In the genomic region with DNA sequence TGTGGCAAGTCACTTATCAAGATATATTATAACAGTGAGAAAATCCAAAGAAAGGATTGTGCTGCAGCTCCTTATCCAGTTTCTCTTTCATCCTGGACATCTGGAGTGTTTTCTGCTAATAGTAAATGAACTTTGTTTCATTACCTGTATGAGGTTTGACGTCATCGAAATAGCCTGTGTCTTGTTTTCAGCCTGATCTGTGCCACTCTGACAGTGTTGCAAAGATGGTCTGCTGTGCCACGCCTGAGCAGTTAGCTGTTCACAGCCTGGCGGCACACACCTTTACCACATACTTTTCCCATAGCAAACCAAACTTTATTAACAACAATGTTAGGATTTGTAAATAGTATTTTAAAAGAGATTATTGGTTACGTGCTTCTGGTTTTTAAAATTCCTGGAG, we compare ENCODE assay signal across 26 cellular contexts.
"Had no signal": no experiment of that assay in that cellular context is flagged by ENCODE, and none has a peak within 500 bp of the region (broad histone marks: within the 10 kb centered on the region; RNA-seq: fewer than 3 reads in every experiment).

No MANE protein-coding gene starts in this region.

- H3K27me3 ChIP-seq: pancreas, right lobe of liver, spleen, suprapubic skin, tibial artery, uterus had no signal

- FAIRE-seq: islet of Langerhans, kidney, pancreas had no signal

- H3K4me3 Mint-ChIP-seq: immature natural killer cell; mesothelial cell of epicardium; naive thymus-derived CD4-positive, alpha-beta T cell; natural killer cell treated with Interleukin-12 subunit alpha and Interleukin-12 subunit beta and Interleukin-15 and Interleukin-18, amount 100 ng/mL, for 72 hours; neural crest cell; stimulated activated effector memory CD8-positive, alpha-beta T cell treated with anti-CD3 and anti-CD28 coated beads, Interleukin-12 subunit alpha, Interleukin-12 subunit beta, amount 100 ng/mL, for 72 hours; stimulated activated naive CD8-positive, alpha-beta T cell treated with anti-CD3 and anti-CD28 coated beads, Interleukin-15, Interleukin-2, amounts not matched to agents 100 ng/mL and 50 ng/mL, for 24 hours; type B pancreatic cell had no signal

- H3K4me1 ChIP-seq: pancreas, psoas muscle, right lobe of liver, spleen, suprapubic skin, tibial artery, uterus had no signal

- H3K27me3 Mint-ChIP-seq: naive thymus-derived CD4-positive, alpha-beta T cell; natural killer cell treated with Interleukin-12 subunit alpha and Interleukin-12 subunit beta and Interleukin-15 and Interleukin-18, amount 100 ng/mL, for 72 hours; stimulated activated naive CD8-positive, alpha-beta T cell treated with anti-CD3 and anti-CD28 coated beads, Interleukin-15, Interleukin-2, amounts not matched to agents 100 ng/mL and 50 ng/mL, for 24 hours; type B pancreatic cell had no signal

- ATAC-seq: naive thymus-derived CD4-positive, alpha-beta T cell; natural killer cell treated with Interleukin-12 subunit alpha and Interleukin-12 subunit beta and Interleukin-15 and Interleukin-18, amount 100 ng/mL, for 72 hours; pancreas; psoas muscle; right lobe of liver; stimulated activated effector memory CD8-positive, alpha-beta T cell treated with anti-CD3 and anti-CD28 coated beads, Interleukin-12 subunit alpha, Interleukin-12 subunit beta, amount 100 ng/mL, for 72 hours had no signal

- H3K9me3 Mint-ChIP-seq: immature natural killer cell; mesothelial cell of epicardium; naive thymus-derived CD4-positive, alpha-beta T cell; natural killer cell treated with Interleukin-12 subunit alpha and Interleukin-12 subunit beta and Interleukin-15 and Interleukin-18, amount 100 ng/mL, for 72 hours; neural crest cell; stimulated activated effector memory CD8-positive, alpha-beta T cell treated with anti-CD3 and anti-CD28 coated beads, Interleukin-12 subunit alpha, Interleukin-12 subunit beta, amount 100 ng/mL, for 72 hours; stimulated activated naive CD8-positive, alpha-beta T cell treated with anti-CD3 and anti-CD28 coated beads, Interleukin-15, Interleukin-2, amounts not matched to agents 100 ng/mL and 50 ng/mL, for 24 hours; type B pancreatic cell had no signal

- H3K27ac Mint-ChIP-seq: immature natural killer cell; mesothelial cell of epicardium; natural killer cell treated with Interleukin-12 subunit alpha and Interleukin-12 subunit beta and Interleukin-15 and Interleukin-18, amount 100 ng/mL, for 72 hours; stimulated activated effector memory CD8-positive, alpha-beta T cell treated with anti-CD3 and anti-CD28 coated beads, Interleukin-12 subunit alpha, Interleukin-12 subunit beta, amount 100 ng/mL, for 72 hours; stimulated activated naive CD8-positive, alpha-beta T cell treated with anti-CD3 and anti-CD28 coated beads, Interleukin-15, Interleukin-2, amounts not matched to agents 100 ng/mL and 50 ng/mL, for 24 hours; type B pancreatic cell had no signal

- H3K4me1 Mint-ChIP-seq: immature natural killer cell had no signal

- H3K4me3 ChIP-seq: left ventricle myocardium inferior, lung, pancreas, psoas muscle, right lobe of liver, spleen, suprapubic skin, thoracic aorta, tibial artery, uterus had no signal

- H3K9me3 ChIP-seq: left ventricle myocardium inferior, pancreas, psoas muscle, right lobe of liver, spleen, suprapubic skin, thoracic aorta, tibial artery, uterus had no signal

- DNase-seq: hypothalamus; immature natural killer cell; kidney; left ventricle myocardium inferior; mesendoderm; naive thymus-derived CD4-positive, alpha-beta T cell; nucleus accumbens; pancreas; posterior cingulate gyrus; psoas muscle; right lobe of liver; spleen; stimulated activated CD4-positive, alpha-beta T cell treated with anti-CD3 and anti-CD28 coated beads, Interleukin-4, amount 100 ng/mL, for 24 hours; stimulated activated naive CD4-positive, alpha-beta T cell; tibial artery; uterus had no signal

- H3K36me3 ChIP-seq: uterus had no signal

- H3K27ac ChIP-seq: left ventricle myocardium inferior, pancreas, psoas muscle, right lobe of liver, spleen, suprapubic skin, thoracic aorta, tibial artery, uterus had no signal
